ENCODE assay signal across 1 cellular context in the genomic region with DNA sequence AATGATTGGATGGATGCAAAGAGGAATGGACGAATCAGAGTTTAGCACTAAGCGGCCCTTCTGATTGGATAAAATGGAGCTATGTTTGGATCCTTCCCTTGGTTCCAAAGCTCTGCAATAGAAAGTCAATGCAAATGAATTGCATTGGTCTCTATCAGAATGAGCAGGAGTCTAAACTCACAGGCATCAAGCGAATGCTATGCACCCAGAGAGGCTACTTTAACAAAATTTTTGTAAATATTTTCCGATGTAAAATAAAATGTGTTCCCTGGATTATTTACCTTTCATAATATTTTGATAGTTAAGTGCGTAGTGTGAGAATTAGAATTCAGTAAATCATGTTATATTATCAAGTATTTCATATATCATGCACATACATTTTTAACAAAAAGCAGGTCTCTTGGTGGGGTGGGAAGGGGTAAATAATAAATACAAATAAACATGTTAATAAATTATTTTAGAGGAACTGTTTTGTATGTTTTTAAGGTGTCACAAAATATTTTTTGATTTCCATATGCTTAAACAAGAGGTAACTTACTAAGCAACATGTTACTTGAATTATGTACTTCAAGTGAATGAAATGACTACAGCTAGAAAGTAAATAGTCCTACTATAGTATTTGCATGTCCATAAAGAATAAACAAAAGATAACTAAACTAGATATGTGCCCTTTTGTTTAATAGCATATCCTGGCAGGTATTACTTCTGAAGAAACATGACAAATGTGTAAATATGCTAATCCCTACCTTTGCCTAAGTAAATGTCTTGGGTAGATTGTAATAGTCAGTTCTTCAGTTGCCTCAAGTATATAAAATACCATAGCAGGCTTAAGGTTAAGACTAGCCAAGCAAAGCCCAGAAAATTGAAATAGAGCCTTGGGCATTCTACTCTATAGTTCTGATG.
TF ChIP-seq lines count a peak whose summit lies in the region.

No MANE protein-coding gene starts in this region.

TF ChIP-seq in liver, 16 proteins besides CTCF, POLR2A, EP300 and RAD21 (continued from another document):
- TF ChIP-seq, protein P1, sequence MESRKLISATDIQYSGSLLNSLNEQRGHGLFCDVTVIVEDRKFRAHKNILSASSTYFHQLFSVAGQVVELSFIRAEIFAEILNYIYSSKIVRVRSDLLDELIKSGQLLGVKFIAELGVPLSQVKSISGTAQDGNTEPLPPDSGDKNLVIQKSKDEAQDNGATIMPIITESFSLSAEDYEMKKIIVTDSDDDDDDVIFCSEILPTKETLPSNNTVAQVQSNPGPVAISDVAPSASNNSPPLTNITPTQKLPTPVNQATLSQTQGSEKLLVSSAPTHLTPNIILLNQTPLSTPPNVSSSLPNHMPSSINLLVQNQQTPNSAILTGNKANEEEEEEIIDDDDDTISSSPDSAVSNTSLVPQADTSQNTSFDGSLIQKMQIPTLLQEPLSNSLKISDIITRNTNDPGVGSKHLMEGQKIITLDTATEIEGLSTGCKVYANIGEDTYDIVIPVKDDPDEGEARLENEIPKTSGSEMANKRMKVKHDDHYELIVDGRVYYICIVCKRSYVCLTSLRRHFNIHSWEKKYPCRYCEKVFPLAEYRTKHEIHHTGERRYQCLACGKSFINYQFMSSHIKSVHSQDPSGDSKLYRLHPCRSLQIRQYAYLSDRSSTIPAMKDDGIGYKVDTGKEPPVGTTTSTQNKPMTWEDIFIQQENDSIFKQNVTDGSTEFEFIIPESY (IDR thresholded peaks at IDR 0.05): no peak
- TF ChIP-seq NR2F2 (IDR thresholded peaks at IDR 0.05) (no peak), FOXA2 (IDR thresholded peaks at IDR 0.05) (no peak), HNF4A (conservative IDR thresholded peaks at IDR 0.05) (peak; percentile 33 to 49), JUND (IDR thresholded peaks at IDR 0.05) (no peak), EGR1 (IDR thresholded peaks at IDR 0.05; ENCODE audit: low read depth in 2 of 2) (no peak)
